ENCODE assay signal across 12 cellular contexts in the genomic region with DNA sequence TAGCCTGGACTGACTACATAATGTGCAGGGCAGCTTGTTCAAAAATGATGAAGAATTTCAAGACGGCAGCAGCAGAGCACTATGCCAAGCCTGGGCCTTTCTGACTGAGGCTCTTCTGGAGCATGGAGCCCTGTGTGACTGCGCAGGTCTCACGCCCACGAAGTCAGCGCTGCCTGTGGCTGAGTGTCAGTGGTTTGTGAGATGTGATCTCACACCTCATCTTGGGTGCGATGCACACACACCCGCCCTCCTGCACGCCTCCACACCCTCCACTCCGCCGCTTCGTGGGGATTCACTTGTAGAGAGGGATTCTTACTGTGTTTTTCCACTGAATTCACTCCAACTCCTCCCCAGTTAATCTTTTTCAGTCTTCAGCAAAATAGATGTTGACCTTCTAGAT.
A peak's percentile ranks its signal among the peaks of the same experiment; 100 is the strongest.
DNase-seq lines count a peak whose midpoint lies in the region; ATAC-seq and TF ChIP-seq lines count a peak whose summit lies in the region.
"Had no signal": no experiment of that assay in that cellular context is flagged by ENCODE, and none has a peak within 500 bp of the region (broad histone marks: within the 10 kb centered on the region; RNA-seq: fewer than 3 reads in every experiment).

No MANE protein-coding gene starts in this region.

- H3K36me3 ChIP-seq in lower lobe of right lung (no peaks in the 10 kb centered on the region), left ventricle myocardium inferior (no peaks in the 10 kb centered on the region), osteoblast (ENCODE audit: insufficient read depth, low read length) (no peaks in the 10 kb centered on the region)

- H3K4me3 ChIP-seq in lower lobe of right lung (no peak overlapping the region), left ventricle myocardium inferior (no peak overlapping the region), osteoblast (ENCODE audit: insufficient read depth, low read length) (no peak overlapping the region)

- no peak overlapping the region for H3K4me2 ChIP-seq in osteoblast (ENCODE audit: insufficient read depth, low read length)

- peaks cover 11% of the 10 kb centered on the region for H3K4me1 Mint-ChIP-seq in T-helper 2 cell treated with Interferon-gamma antibody and Interleukin-4, amounts not matched to agents 5 μg/mL and 100 μg/mL, for 36 hours (ENCODE audit: low read depth)
- peaks cover 6% of the 10 kb centered on the region for H3K4me1 Mint-ChIP-seq in chondrocyte (ENCODE audit: low read depth)

- no peaks in the 10 kb centered on the region for H3K9me3 Mint-ChIP-seq in T-helper 2 cell treated with Interferon-gamma antibody and Interleukin-4, amounts not matched to agents 5 μg/mL and 100 μg/mL, for 36 hours
- H3K9me3 Mint-ChIP-seq in chondrocyte (ENCODE audit: low read depth) = no peaks in the 10 kb centered on the region

- no peak overlapping the region for H3K4me3 Mint-ChIP-seq in T-helper 2 cell treated with Interferon-gamma antibody and Interleukin-4, amounts not matched to agents 5 μg/mL and 100 μg/mL, for 36 hours
- no peak overlapping the region for H3K4me3 Mint-ChIP-seq in chondrocyte (ENCODE audit: unreplicated experiment)
- H3K4me3 Mint-ChIP-seq: HFFc6 had no signal

- H3K4me1 ChIP-seq in lower lobe of right lung (no peaks in the 10 kb centered on the region), left ventricle myocardium inferior (no peaks in the 10 kb centered on the region), osteoblast (ENCODE audit: insufficient read depth, low read length) (no peaks in the 10 kb centered on the region)

- no peak overlapping the region for H2AFZ ChIP-seq in osteoblast (ENCODE audit: low read length)

- ATAC-seq in lower lobe of right lung (peak; percentile 35 to 46), HG02642 (IDR thresholded peaks at IDR 0.05; ENCODE audit: poor library complexity, unreplicated experiment) (no peak)
- ATAC-seq: right cardiac atrium had no signal

- H3K27ac ChIP-seq in lower lobe of right lung (no peak overlapping the region), left ventricle myocardium inferior (replicated peaks) (no peak overlapping the region), osteoblast (ENCODE audit: low read depth, low read length) (no peak overlapping the region)

- no peaks in the 10 kb centered on the region for H3K9me3 ChIP-seq in lower lobe of right lung
- H3K9me3 ChIP-seq in left ventricle myocardium inferior (replicated peaks) = no peaks in the 10 kb centered on the region
- no peaks in the 10 kb centered on the region for H3K9me3 ChIP-seq in osteoblast (ENCODE audit: low read depth, low read length)

- peak; percentile 70 for DNase-seq in T-helper 2 cell treated with Interferon-gamma antibody and Interleukin-4, amounts not matched to agents 5 μg/mL and 100 μg/mL, for 36 hours (ENCODE audit: low spot score)
- DNase-seq in activated T-cell treated with anti-CD3 and anti-CD28 coated beads for 4 hours (peak; percentile 11), lower lobe of right lung (no peak), left ventricle myocardium inferior (no peak), chondrocyte (ENCODE audit: low spot score) (no peak), osteoblast (ENCODE audit: insufficient read length, low spot score, missing footprints) (no peak)
- DNase-seq in stimulated activated CD4-positive, alpha-beta T cell treated with anti-CD3 and anti-CD28 coated beads, TNF-alpha, amount 100 ng/mL, for 48 hours (ENCODE audit: low read depth in 3 of 3) = peak; percentile 26 to 68 (median 64)
- DNase-seq: C1 segment of cervical spinal cord, HFFc6, NCI-H524 treated with DMSO at 0.1 percent for 48 hours, right cardiac atrium had no signal

- H3K79me2 ChIP-seq in osteoblast (ENCODE audit: insufficient read depth, low read length) = no peaks in the 10 kb centered on the region

- H4K20me1 ChIP-seq in osteoblast (ENCODE audit: insufficient read depth, low read length) = no peaks in the 10 kb centered on the region

- no peak overlapping the region for H3K27ac Mint-ChIP-seq in T-helper 2 cell treated with Interferon-gamma antibody and Interleukin-4, amounts not matched to agents 5 μg/mL and 100 μg/mL, for 36 hours
- H3K27ac Mint-ChIP-seq in chondrocyte (ENCODE audit: unreplicated experiment) = no peak overlapping the region
- H3K27ac Mint-ChIP-seq: HFFc6 had no signal

- TF ChIP-seq CTCF in lower lobe of right lung (IDR thresholded peaks at IDR 0.05) (no peak), left ventricle myocardium inferior (IDR thresholded peaks at IDR 0.05; ENCODE audit: borderline replicate concordance) (no peak), chondrocyte (IDR thresholded peaks at IDR 0.05) (no peak), osteoblast (IDR thresholded peaks at IDR 0.05; ENCODE audit: extremely low read depth, low read depth, low read length) (no peak)

- no peaks in the 10 kb centered on the region for H3K36me3 Mint-ChIP-seq in T-helper 2 cell treated with Interferon-gamma antibody and Interleukin-4, amounts not matched to agents 5 μg/mL and 100 μg/mL, for 36 hours (ENCODE audit: low read depth)
- no peaks in the 10 kb centered on the region for H3K36me3 Mint-ChIP-seq in chondrocyte (ENCODE audit: low read depth)

- intact Hi-C loops in lower lobe of right lung (cut with DNase I) (no loop called here), left ventricle myocardium inferior (cut with micrococcal nuclease) (no loop called here)

- H3K27me3 ChIP-seq in lower lobe of right lung (ENCODE audit: low read depth) (peaks cover 6% of the 10 kb centered on the region), left ventricle myocardium inferior (ENCODE audit: low read depth) (peaks cover 27% of the 10 kb centered on the region), osteoblast (ENCODE audit: insufficient read depth, low read length) (no peaks in the 10 kb centered on the region)

- H3K27me3 Mint-ChIP-seq in T-helper 2 cell treated with Interferon-gamma antibody and Interleukin-4, amounts not matched to agents 5 μg/mL and 100 μg/mL, for 36 hours (ENCODE audit: low read depth) = peaks cover 14% of the 10 kb centered on the region
- H3K27me3 Mint-ChIP-seq in chondrocyte (ENCODE audit: low read depth) = no peaks in the 10 kb centered on the region

Comparison
In these comparisons a context has a peak if more than half of its experiments do, and no peak if none do; other contexts are left out.
1. DNase-seq: peak in T-helper 2 cell treated with Interferon-gamma antibody and Interleukin-4, amounts not matched to agents 5 μg/mL and 100 μg/mL, for 36 hours (single experiment), activated T-cell treated with anti-CD3 and anti-CD28 coated beads for 4 hours (single experiment) and stimulated activated CD4-positive, alpha-beta T cell treated with anti-CD3 and anti-CD28 coated beads, TNF-alpha, amount 100 ng/mL, for 48 hours (3 of 3); none in lower lobe of right lung (single experiment), left ventricle myocardium inferior (single experiment), chondrocyte (single experiment) and osteoblast (single experiment).